In genomic region chr9:21153688-21154608, GRCh38 we compare ENCODE assay signal across 9 cellular contexts. TPM values are rescaled to one million over a fixed set of nuclear protein-coding genes. Genes with fewer than 3 reads are reported as not detected.
DNase-seq lines count a peak whose midpoint lies in the region; ATAC-seq and TF ChIP-seq lines count a peak whose summit lies in the region.
"Had no signal": no experiment of that assay in that cellular context is flagged by ENCODE, and none has a peak within 500 bp of the region (broad histone marks: within the 10 kb centered on the region; RNA-seq: fewer than 3 reads in every experiment).

No MANE protein-coding gene starts in this region.

- no peak overlapping the region for H3K4me2 ChIP-seq in MM.1S (ENCODE audit: low read depth, low read length)

- no peak overlapping the region for H3K9ac ChIP-seq in MM.1S (ENCODE audit: low read length)

- no peaks in the 10 kb centered on the region for H3K4me1 ChIP-seq in HEK293 (ENCODE audit: control insufficient read depth, insufficient read depth, low read length)
- no peaks in the 10 kb centered on the region for H3K4me1 ChIP-seq in MM.1S (ENCODE audit: low read length)

- H3K27me3 ChIP-seq in MM.1S (replicated peaks; ENCODE audit: insufficient read depth, low read length): no peaks in the 10 kb centered on the region

- H3K27ac ChIP-seq in HEK293 (ENCODE audit: extremely low read depth, low read depth, low read length) (no peak overlapping the region), MM.1S (ENCODE audit: low read length) (no peak overlapping the region)

- no peak overlapping the region for H3K4me3 ChIP-seq in HEK293 (ENCODE audit: low read depth, low read length)
- no peak overlapping the region for H3K4me3 ChIP-seq in MM.1S (ENCODE audit: low read length)
- no peak overlapping the region for H3K4me3 ChIP-seq in astrocyte of the cerebellum (ENCODE audit: low read depth, low read length)

- no peaks in the 10 kb centered on the region for H3K9me3 ChIP-seq in HEK293 (ENCODE audit: control insufficient read depth, insufficient read depth, low read depth, low read length)
- H3K9me3 ChIP-seq in MM.1S (replicated peaks; ENCODE audit: insufficient read depth, low read length): no peaks in the 10 kb centered on the region

- peaks cover 3% of the 10 kb centered on the region for H3K9me3 Mint-ChIP-seq in activated naive CD8-positive, alpha-beta T cell treated with anti-CD3 and anti-CD28 coated beads, Interleukin-2, amount 10 ng/mL, durations not matched to agents 7 days and 5 days
- peaks cover 10% of the 10 kb centered on the region for H3K9me3 Mint-ChIP-seq in activated naive CD8-positive, alpha-beta T cell treated with anti-CD3 and anti-CD28 coated beads, Interleukin-2, amount 50 U/mL, for 24 hours

- 0 out of 2 replicates have a peak overlapping the region, but pooled peaks have one; percentile 38 for H2AFZ ChIP-seq in MM.1S (ENCODE audit: low read length)

- in situ Hi-C loops in astrocyte of the cerebellum (cut with HindIII; ENCODE audit: low sequenced_read_pairs): no loop called here

- POLR2A ChIA-PET in activated naive CD8-positive, alpha-beta T cell treated with anti-CD3 and anti-CD28 coated beads, Interleukin-2, amount 10 ng/mL, durations not matched to agents 7 days and 5 days (lab: Charles Lee): interaction anchor here (0.7 kb wide), 1 partner anchor 49 kb away, joined by 3 read pairs; no protein-coding TSS in a partner anchor
- POLR2A ChIA-PET in HEK293 (lab: Yijun Ruan, JAX): no interaction called here

- H3K36me3 ChIP-seq in HEK293 (ENCODE audit: control insufficient read depth in 2 of 2, insufficient read depth in 1 of 2, low read length in 2 of 2): no peaks in the 10 kb centered on the region
- H3K36me3 ChIP-seq in MM.1S (replicated peaks; ENCODE audit: insufficient read depth, low read length): no peaks in the 10 kb centered on the region

- H3K36me3 Mint-ChIP-seq in activated naive CD8-positive, alpha-beta T cell treated with anti-CD3 and anti-CD28 coated beads, Interleukin-2, amount 10 ng/mL, durations not matched to agents 7 days and 5 days: peaks cover 12% of the 10 kb centered on the region
- H3K36me3 Mint-ChIP-seq in activated naive CD8-positive, alpha-beta T cell treated with anti-CD3 and anti-CD28 coated beads, Interleukin-2, amount 50 U/mL, for 24 hours (ENCODE audit: low read depth): no peaks in the 10 kb centered on the region

- peak overlapping the region; percentile 60 for H3K4me3 Mint-ChIP-seq in activated naive CD8-positive, alpha-beta T cell treated with anti-CD3 and anti-CD28 coated beads, Interleukin-2, amount 10 ng/mL, durations not matched to agents 7 days and 5 days
- H3K4me3 Mint-ChIP-seq in activated naive CD8-positive, alpha-beta T cell treated with anti-CD3 and anti-CD28 coated beads, Interleukin-2, amount 50 U/mL, for 24 hours: no peak overlapping the region
- H3K4me3 Mint-ChIP-seq: activated naive CD8-positive, alpha-beta T cell had no signal

- TF ChIP-seq CTCF in HEK293 (tag by site-specific recombination; IDR thresholded peaks at IDR 0.05): peak; percentile 35; the same call in 1 of the 2 replicates
- peak; percentile 37 for TF ChIP-seq CTCF in MM.1S (IDR thresholded peaks at IDR 0.05; ENCODE audit: low read length)
- TF ChIP-seq CTCF in astrocyte of the cerebellum (IDR thresholded peaks at IDR 0.05; ENCODE audit: low read depth, low read length, missing control alignments): peak; percentile 17

- H3K79me2 ChIP-seq in MM.1S (ENCODE audit: low read length): no peaks in the 10 kb centered on the region

- no peaks in the 10 kb centered on the region for H3K27me3 Mint-ChIP-seq in activated naive CD8-positive, alpha-beta T cell treated with anti-CD3 and anti-CD28 coated beads, Interleukin-2, amount 10 ng/mL, durations not matched to agents 7 days and 5 days
- H3K27me3 Mint-ChIP-seq in activated naive CD8-positive, alpha-beta T cell treated with anti-CD3 and anti-CD28 coated beads, Interleukin-2, amount 50 U/mL, for 24 hours: peaks cover 5% of the 10 kb centered on the region
- H3K27me3 Mint-ChIP-seq: activated naive CD8-positive, alpha-beta T cell had no signal

- H4K20me1 ChIP-seq in MM.1S (ENCODE audit: insufficient read depth, low read length): no peaks in the 10 kb centered on the region

- CTCF ChIA-PET in HEK293 (lab: Yijun Ruan, JAX): interaction anchor here (0.6 to 1.6 kb wide), 21 partner anchors 9 to 1107 kb away, joined by 3 to 8 read pairs (median 3); no protein-coding TSS in a partner anchor

- peak overlapping the region; percentile 17 for H3K27ac Mint-ChIP-seq in activated naive CD8-positive, alpha-beta T cell treated with anti-CD3 and anti-CD28 coated beads, Interleukin-2, amount 10 ng/mL, durations not matched to agents 7 days and 5 days
- no peak overlapping the region for H3K27ac Mint-ChIP-seq in activated naive CD8-positive, alpha-beta T cell treated with anti-CD3 and anti-CD28 coated beads, Interleukin-2, amount 50 U/mL, for 24 hours
- H3K27ac Mint-ChIP-seq: activated naive CD8-positive, alpha-beta T cell had no signal

- peak; percentile 88 for ATAC-seq in activated naive CD8-positive, alpha-beta T cell treated with anti-CD3 and anti-CD28 coated beads, Interleukin-2, amount 10 ng/mL, durations not matched to agents 7 days and 5 days (ENCODE audit: low read depth)
- no peak for ATAC-seq in activated naive CD8-positive, alpha-beta T cell treated with anti-CD3 and anti-CD28 coated beads, Interleukin-2, amount 50 U/mL, for 24 hours

- H3K4me1 Mint-ChIP-seq in activated naive CD8-positive, alpha-beta T cell treated with anti-CD3 and anti-CD28 coated beads, Interleukin-2, amount 10 ng/mL, durations not matched to agents 7 days and 5 days: peaks cover 13% of the 10 kb centered on the region
- peaks cover 6% of the 10 kb centered on the region for H3K4me1 Mint-ChIP-seq in activated naive CD8-positive, alpha-beta T cell treated with anti-CD3 and anti-CD28 coated beads, Interleukin-2, amount 50 U/mL, for 24 hours

- H3K9me2 ChIP-seq in MM.1S (replicated peaks; ENCODE audit: insufficient read depth, low read length): no peaks in the 10 kb centered on the region

- no peak for DNase-seq in activated naive CD8-positive, alpha-beta T cell treated with anti-CD3 and anti-CD28 coated beads, Interleukin-2, amount 10 ng/mL, durations not matched to agents 7 days and 5 days
- DNase-seq in activated naive CD8-positive, alpha-beta T cell treated with anti-CD3 and anti-CD28 coated beads, Interleukin-2, amount 50 U/mL, for 24 hours: no peak
- DNase-seq in MM.1S: peak; percentile 34
- DNase-seq in astrocyte of the cerebellum (ENCODE audit: low read depth): peak; percentile 6
- peak; percentile 59 for DNase-seq in medulla oblongata (ENCODE audit: extremely low spot score)
- no peak for DNase-seq in stimulated activated CD4-positive, alpha-beta T cell treated with anti-CD3 and anti-CD28 coated beads, Interleukin-4, amount 100 ng/mL, for 4 hours
- no peak for DNase-seq in occipital lobe (lab: John Stamatoyannopoulos, UW)

- H3F3A ChIP-seq in MM.1S (ENCODE audit: insufficient read depth, low read length): no peaks in the 10 kb centered on the region

TF ChIP-seq in HEK293, 187 proteins besides CTCF, POLR2A, EP300 and RAD21:
- TF ChIP-seq ZBTB17 (tag by site-specific recombination; IDR thresholded peaks at IDR 0.05) (0 out of 2 replicates have a peak, but pooled peaks have one; percentile 11), ZNF266 (tag by site-specific recombination; IDR thresholded peaks at IDR 0.05; ENCODE audit: low read depth) (no peak), ZNF654 (tag by site-specific recombination; IDR thresholded peaks at IDR 0.05; ENCODE audit: low read depth) (peak; percentile 50), SCRT1 (tag by site-specific recombination; IDR thresholded peaks at IDR 0.05; ENCODE audit: borderline replicate concordance) (no peak), ZBTB48 (tag by site-specific recombination; IDR thresholded peaks at IDR 0.05) (0 out of 2 replicates have a peak, but pooled peaks have one; percentile 32), ZBTB20 (tag by site-specific recombination; IDR thresholded peaks at IDR 0.05) (peak; percentile 43; the same call in 1 of the 2 replicates)
- TF ChIP-seq, protein P1, sequence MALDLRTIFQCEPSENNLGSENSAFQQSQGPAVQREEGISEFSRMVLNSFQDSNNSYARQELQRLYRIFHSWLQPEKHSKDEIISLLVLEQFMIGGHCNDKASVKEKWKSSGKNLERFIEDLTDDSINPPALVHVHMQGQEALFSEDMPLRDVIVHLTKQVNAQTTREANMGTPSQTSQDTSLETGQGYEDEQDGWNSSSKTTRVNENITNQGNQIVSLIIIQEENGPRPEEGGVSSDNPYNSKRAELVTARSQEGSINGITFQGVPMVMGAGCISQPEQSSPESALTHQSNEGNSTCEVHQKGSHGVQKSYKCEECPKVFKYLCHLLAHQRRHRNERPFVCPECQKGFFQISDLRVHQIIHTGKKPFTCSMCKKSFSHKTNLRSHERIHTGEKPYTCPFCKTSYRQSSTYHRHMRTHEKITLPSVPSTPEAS (tag by site-specific recombination; IDR thresholded peaks at IDR 0.05): 0 out of 2 replicates have a peak, but pooled peaks have one; percentile 10
- TF ChIP-seq, protein P2, sequence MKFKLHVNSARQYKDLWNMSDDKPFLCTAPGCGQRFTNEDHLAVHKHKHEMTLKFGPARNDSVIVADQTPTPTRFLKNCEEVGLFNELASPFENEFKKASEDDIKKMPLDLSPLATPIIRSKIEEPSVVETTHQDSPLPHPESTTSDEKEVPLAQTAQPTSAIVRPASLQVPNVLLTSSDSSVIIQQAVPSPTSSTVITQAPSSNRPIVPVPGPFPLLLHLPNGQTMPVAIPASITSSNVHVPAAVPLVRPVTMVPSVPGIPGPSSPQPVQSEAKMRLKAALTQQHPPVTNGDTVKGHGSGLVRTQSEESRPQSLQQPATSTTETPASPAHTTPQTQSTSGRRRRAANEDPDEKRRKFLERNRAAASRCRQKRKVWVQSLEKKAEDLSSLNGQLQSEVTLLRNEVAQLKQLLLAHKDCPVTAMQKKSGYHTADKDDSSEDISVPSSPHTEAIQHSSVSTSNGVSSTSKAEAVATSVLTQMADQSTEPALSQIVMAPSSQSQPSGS (tag by site-specific recombination; IDR thresholded peaks at IDR 0.05; ENCODE audit: low read depth): 0 out of 2 replicates have a peak, but pooled peaks have one; percentile 22
TF ChIP-seq in HEK293: peak in this region for 6.

RNA-seq across cellular contexts. Expression of gene IFNW1, which starts 12.3 kb away (rescaled TPM):
- total RNA-seq in activated naive CD8-positive, alpha-beta T cell treated with anti-CD3 and anti-CD28 coated beads, Interleukin-2, amount 10 ng/mL, durations not matched to agents 7 days and 5 days: not detected
- not detected for total RNA-seq in occipital lobe

RNA-seq across cellular contexts. Expression of gene IFNA21, which starts 12.5 kb away (rescaled TPM):
- not detected for total RNA-seq in activated naive CD8-positive, alpha-beta T cell treated with anti-CD3 and anti-CD28 coated beads, Interleukin-2, amount 10 ng/mL, durations not matched to agents 7 days and 5 days
- total RNA-seq in occipital lobe: not detected

RNA-seq across cellular contexts. Expression of gene IFNA4, which starts 33.4 kb away (rescaled TPM):
- not detected for total RNA-seq in activated naive CD8-positive, alpha-beta T cell treated with anti-CD3 and anti-CD28 coated beads, Interleukin-2, amount 10 ng/mL, durations not matched to agents 7 days and 5 days
- total RNA-seq in occipital lobe: not detected

RNA-seq across cellular contexts. Expression of gene IFNA7, which starts 48.1 kb away (rescaled TPM):
- total RNA-seq in activated naive CD8-positive, alpha-beta T cell treated with anti-CD3 and anti-CD28 coated beads, Interleukin-2, amount 10 ng/mL, durations not matched to agents 7 days and 5 days: not detected
- not detected for total RNA-seq in occipital lobe

RNA-seq across cellular contexts. Expression of gene IFNA10, which starts 53.0 kb away (rescaled TPM):
- total RNA-seq in activated naive CD8-positive, alpha-beta T cell treated with anti-CD3 and anti-CD28 coated beads, Interleukin-2, amount 10 ng/mL, durations not matched to agents 7 days and 5 days: not detected
- total RNA-seq in occipital lobe: not detected

Comparison
In these comparisons a context has a peak if more than half of its experiments do, and no peak if none do; other contexts are left out.
1. DNase-seq: peak in MM.1S (single experiment), astrocyte of the cerebellum (single experiment) and medulla oblongata (single experiment); none in activated naive CD8-positive, alpha-beta T cell treated with anti-CD3 and anti-CD28 coated beads, Interleukin-2, amount 10 ng/mL, durations not matched to agents 7 days and 5 days (single experiment), activated naive CD8-positive, alpha-beta T cell treated with anti-CD3 and anti-CD28 coated beads, Interleukin-2, amount 50 U/mL, for 24 hours (single experiment), stimulated activated CD4-positive, alpha-beta T cell treated with anti-CD3 and anti-CD28 coated beads, Interleukin-4, amount 100 ng/mL, for 4 hours (0 of 2) and occipital lobe (single experiment).
2. Peak in every context shown above with its lines, with median percentiles within 50 percentile points of each other: CTCF ChIP-seq.